ENCODE assay signal across 8 cellular contexts in genomic region chr3:156681003-156681402, GRCh38. TPM values are rescaled to one million over a fixed set of nuclear protein-coding genes. Genes with fewer than 3 reads are reported as not detected.
A peak's percentile ranks its signal among the peaks of the same experiment; 100 is the strongest.
DNase-seq lines count a peak whose midpoint lies in the region; ATAC-seq, FAIRE-seq and TF ChIP-seq lines count a peak whose summit lies in the region.

No MANE protein-coding gene starts in this region.

- H2AFZ ChIP-seq in PC-3 (ENCODE audit: low read length) (no peak overlapping the region), endothelial cell of umbilical vein (ENCODE audit: low read depth, low read length) (no peak overlapping the region), neural progenitor cell (replicated peaks) (no peak overlapping the region)

- no peak overlapping the region for H3K9ac ChIP-seq in PC-3 (ENCODE audit: low read length)
- H3K9ac ChIP-seq in endothelial cell of umbilical vein (replicated peaks; ENCODE audit: extremely low read depth, insufficient read depth, low read length) = no peak overlapping the region
- H3K9ac ChIP-seq in neural progenitor cell = no peak overlapping the region

- H3K4me2 ChIP-seq in PC-3 (ENCODE audit: low read length) = peak overlapping the region; percentile 92
- no peak overlapping the region for H3K4me2 ChIP-seq in endothelial cell of umbilical vein (ENCODE audit: insufficient read depth, low read length)
- no peak overlapping the region for H3K4me2 ChIP-seq in neural progenitor cell

- TF ChIP-seq CTCF in HL-60 (IDR thresholded peaks at IDR 0.05; ENCODE audit: insufficient read depth, low read length) (no peak), PC-3 (conservative IDR thresholded peaks at IDR 0.05; ENCODE audit: low read depth, low read length) (no peak), endothelial cell of umbilical vein (IDR thresholded peaks at IDR 0.05; ENCODE audit: extremely low read depth in 1 of 2, insufficient read depth in 1 of 2, low read depth in 1 of 2, low read length in 2 of 2) (no peak), neural progenitor cell (IDR thresholded peaks at IDR 0.05) (no peak)

- H3K36me3 Mint-ChIP-seq in neural progenitor cell = peaks cover 29% of the 10 kb centered on the region

- H3K9me1 ChIP-seq in endothelial cell of umbilical vein (replicated peaks; ENCODE audit: control insufficient read depth, extremely low read depth, insufficient read depth, low read length) = no peaks in the 10 kb centered on the region

- intact Hi-C loops in PC-3 (cut with micrococcal nuclease) = no loop called here
- intact Hi-C loops in endothelial cell of umbilical vein (cut with micrococcal nuclease) = loop anchor here (1.0 kb wide), 1 partner anchor 11 kb away; no protein-coding TSS in a partner anchor

- peak overlapping the region; percentile 64 for H3K27ac Mint-ChIP-seq in neural progenitor cell

- ATAC-seq in GM21447 (IDR thresholded peaks at IDR 0.05; ENCODE audit: unreplicated experiment) (peak; percentile 66), PC-3 (peak; percentile 54)

- CTCF ChIA-PET in PC-3 (lab: Charles Lee) (no interaction called here), endothelial cell of umbilical vein (lab: Charles Lee) (interaction anchor here (1.2 to 1.5 kb wide), 3 partner anchors 8 to 455 kb away, joined by 3 to 6 read pairs (median 3); no protein-coding TSS in a partner anchor)

- H3K79me2 ChIP-seq in PC-3 (ENCODE audit: low read length) (peaks cover 100% of the 10 kb centered on the region), endothelial cell of umbilical vein (ENCODE audit: control insufficient read depth, insufficient read depth, low read length) (peaks cover 100% of the 10 kb centered on the region), neural progenitor cell (ENCODE audit: low read depth) (peaks cover 43% of the 10 kb centered on the region)

- POLR2A ChIA-PET in PC-3 (lab: Charles Lee; ENCODE audit: unreplicated experiment) (interaction anchor here (0.6 to 1.5 kb wide), 3 partner anchors 122 to 295 kb away, joined by 3 read pairs; no protein-coding TSS in a partner anchor), endothelial cell of umbilical vein (lab: Charles Lee) (no interaction called here)

- no peak for TF ChIP-seq POLR2A in endothelial cell of umbilical vein (IDR thresholded peaks at IDR 0.05; ENCODE audit: low read depth, low read length)

- dilution Hi-C loops in endothelial cell of umbilical vein (cut with MboI; ENCODE audit: extremely low pct_ligation_motif_present, low sequenced_read_pairs) = loop anchor here (25.0 kb wide), 1 partner anchor 456 kb away; no protein-coding TSS in a partner anchor

- H4K20me1 ChIP-seq in PC-3 (ENCODE audit: low read length) = peaks cover 100% of the 10 kb centered on the region
- peaks cover 14% of the 10 kb centered on the region for H4K20me1 ChIP-seq in endothelial cell of umbilical vein (replicated peaks; ENCODE audit: control insufficient read depth, extremely low read depth, insufficient read depth, low read length)
- H4K20me1 ChIP-seq in neural progenitor cell (ENCODE audit: low read depth) = peaks cover 6% of the 10 kb centered on the region

- peak; percentile 82 for DNase-seq in ELR (ENCODE audit: low read depth)
- peak; percentile 76 to 77 for DNase-seq in HL-60 (ENCODE audit: low read depth in 1 of 2, low spot score in 1 of 2)
- peak; percentile 88 for DNase-seq in PC-3
- DNase-seq in endothelial cell of umbilical vein (ENCODE audit: low read depth, low spot score) = peak; percentile 64
- peak; percentile 25 for DNase-seq in neural progenitor cell (ENCODE audit: low spot score)
- DNase-seq in hepatic stellate cell (ENCODE audit: low spot score) = no peak
- no peak for DNase-seq in activated CD8-positive, alpha-beta memory T cell treated with anti-CD3 and anti-CD28 coated beads for 24 hours

- H3K27ac ChIP-seq in HL-60 (replicated peaks) (peak overlapping the region; percentile 76), PC-3 (ENCODE audit: low read length) (peak overlapping the region; percentile 23; the same call in 1 of the 2 replicates), endothelial cell of umbilical vein (ENCODE audit: insufficient read depth, low read depth, low read length) (peak overlapping the region; percentile 30), neural progenitor cell (no peak overlapping the region)

- H3K9me2 ChIP-seq in PC-3 (replicated peaks; ENCODE audit: low read length) = no peaks in the 10 kb centered on the region

- H3K27me3 ChIP-seq in HL-60 (ENCODE audit: insufficient read depth, poor library complexity, severe bottlenecking) (no peaks in the 10 kb centered on the region), PC-3 (ENCODE audit: low read length) (no peaks in the 10 kb centered on the region), endothelial cell of umbilical vein (ENCODE audit: control insufficient read depth in 2 of 2, insufficient read depth in 2 of 2, low read length in 2 of 2) (no peaks in the 10 kb centered on the region), neural progenitor cell (no peaks in the 10 kb centered on the region)

- peaks cover 57% of the 10 kb centered on the region for H3K4me1 Mint-ChIP-seq in neural progenitor cell

- H3K36me3 ChIP-seq in PC-3 (ENCODE audit: low read depth, low read length) (peaks cover 68% of the 10 kb centered on the region), endothelial cell of umbilical vein (ENCODE audit: control insufficient read depth in 2 of 2, extremely low read depth in 1 of 2, insufficient read depth in 2 of 2, low read length in 2 of 2) (peaks cover 6 to 28% of the 10 kb centered on the region in 2 experiments), neural progenitor cell (peaks cover 4% of the 10 kb centered on the region)

- H3K4me1 ChIP-seq in PC-3 (ENCODE audit: insufficient read depth, low read length) (peaks cover 94% of the 10 kb centered on the region), endothelial cell of umbilical vein (ENCODE audit: control insufficient read depth, extremely low read depth, insufficient read depth, low read length) (peaks cover 68% of the 10 kb centered on the region), neural progenitor cell (peaks cover 24% of the 10 kb centered on the region)

- no peak for FAIRE-seq in endothelial cell of umbilical vein (lab: Jason Lieb, UNC)

- no peak overlapping the region for H3K4me3 Mint-ChIP-seq in neural progenitor cell

- no peak overlapping the region for H3K4me3 ChIP-seq in HL-60 (replicated peaks; ENCODE audit: insufficient read depth, low read length)
- H3K4me3 ChIP-seq in PC-3 (ENCODE audit: low read length) = peak overlapping the region; percentile 3; the same call in 1 of the 2 replicates
- H3K4me3 ChIP-seq in endothelial cell of umbilical vein (replicated peaks in 1 of 3; ENCODE audit: insufficient read depth in 1 of 3, low read depth in 1 of 3, low read length in 3 of 3) = no peak overlapping the region
- no peak overlapping the region for H3K4me3 ChIP-seq in neural progenitor cell

- no peaks in the 10 kb centered on the region for H3K27me3 Mint-ChIP-seq in neural progenitor cell (ENCODE audit: insufficient read depth, low read depth)

- no peaks in the 10 kb centered on the region for H3K9me3 Mint-ChIP-seq in neural progenitor cell

- BruUV-seq in PC-3 (replicated peaks; lab: Mats Ljungman, UMichigan) (no TSS peak), endothelial cell of umbilical vein (replicated peaks; lab: Mats Ljungman, UMichigan) (no TSS peak)

- no peaks in the 10 kb centered on the region for H3K9me3 ChIP-seq in PC-3 (ENCODE audit: low read length)
- H3K9me3 ChIP-seq in endothelial cell of umbilical vein (replicated peaks; ENCODE audit: control insufficient read depth, insufficient read depth, low read length) = no peaks in the 10 kb centered on the region
- H3K9me3 ChIP-seq in neural progenitor cell (ENCODE audit: low read depth) = no peaks in the 10 kb centered on the region

- no peaks in the 10 kb centered on the region for H3F3A ChIP-seq in PC-3 (ENCODE audit: low read length, unreplicated experiment)
- H3F3A ChIP-seq in neural progenitor cell (ENCODE audit: low read depth) = no peaks in the 10 kb centered on the region

TF ChIP-seq in endothelial cell of umbilical vein, 7 proteins besides CTCF, POLR2A, EP300 and RAD21:
- TF ChIP-seq MYC (IDR thresholded peaks at IDR 0.05; ENCODE audit: low read depth, low read length) = no peak
- no peak for TF ChIP-seq JUN (IDR thresholded peaks at IDR 0.05; ENCODE audit: borderline replicate concordance, insufficient read depth, insufficient read length, low read depth)
- TF ChIP-seq POLR2AphosphoS5 (IDR thresholded peaks at IDR 0.05; ENCODE audit: insufficient read depth, low read depth, low read length) = no peak
- TF ChIP-seq FOS (IDR thresholded peaks at IDR 0.05; ENCODE audit: borderline replicate concordance, insufficient read depth, low read length) = no peak
- TF ChIP-seq, protein P1, sequence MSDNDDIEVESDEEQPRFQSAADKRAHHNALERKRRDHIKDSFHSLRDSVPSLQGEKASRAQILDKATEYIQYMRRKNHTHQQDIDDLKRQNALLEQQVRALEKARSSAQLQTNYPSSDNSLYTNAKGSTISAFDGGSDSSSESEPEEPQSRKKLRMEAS (IDR thresholded peaks at IDR 0.05; ENCODE audit: insufficient read depth, insufficient read length) = no peak

RNA-seq across cellular contexts. Expression of gene TIPARP, which starts 6.6 kb away (rescaled TPM):
- total RNA-seq in PC-3 (2014; rRNA removed) = 84.7 and 85.5 TPM in 2 replicates
- 20.0 and 21.2 TPM in 2 replicates for total RNA-seq in endothelial cell of umbilical vein
- 8.1 and 9.1 TPM in 2 replicates for polyA plus RNA-seq in endothelial cell of umbilical vein
- polyA plus RNA-seq in endothelial cell of umbilical vein (2011; cell fraction: cytosol; rRNA removed) = 11.8 and 13.5 TPM in 2 replicates
- 21.4 and 21.9 TPM in 2 replicates for polyA plus RNA-seq in endothelial cell of umbilical vein (2011; cell fraction: nucleus; rRNA removed)
- 13.0 and 21.9 TPM in 2 replicates for polyA plus RNA-seq in endothelial cell of umbilical vein (2012)
- polyA minus RNA-seq in endothelial cell of umbilical vein = 24.8 and 29.4 TPM in 2 replicates
- polyA minus RNA-seq in endothelial cell of umbilical vein (2011; cell fraction: cytosol; rRNA and poly(A)+ RNA removed) = 11.0 TPM
- 119 and 123 TPM in 2 replicates for polyA minus RNA-seq in endothelial cell of umbilical vein (2011; cell fraction: nucleus; rRNA and poly(A)+ RNA removed)
- total RNA-seq in neural progenitor cell (ENCODE audit: low replicate concordance) = 9.3 and 13.5 TPM in 2 replicates

Comparison
In these comparisons a context has a peak if more than half of its experiments do, and no peak if none do; other contexts are left out.
1. DNase-seq: peak in ELR (single experiment), HL-60 (2 of 2), PC-3 (single experiment), endothelial cell of umbilical vein (single experiment) and neural progenitor cell (single experiment); none in hepatic stellate cell (single experiment) and activated CD8-positive, alpha-beta memory T cell treated with anti-CD3 and anti-CD28 coated beads for 24 hours (single experiment).